Comparison of ENCODE assay signal across 8 cellular contexts in genomic region chr16:11256657-11257130, GRCh38. TPM values are rescaled to one million over a fixed set of nuclear protein-coding genes. Genes with fewer than 3 reads are reported as not detected.
A peak's percentile ranks its signal among the peaks of the same experiment; 100 is the strongest.
DNase-seq lines count a peak whose midpoint lies in the region; ATAC-seq lines count a peak whose summit lies in the region.

No MANE protein-coding gene starts in this region.

- no peaks in the 10 kb centered on the region for H3K9me3 ChIP-seq in SJCRH30 (replicated peaks)

- DNase-seq in H7 (no peak), SJCRH30 (peak in 1 of 2 experiments; percentile 66), cerebellum (ENCODE audit: low spot score) (peak; percentile 17), NCI-H2081 treated with DMSO at 0.1 percent for 48 hours (lab: John Stamatoyannopoulos, UW) (no peak), KG1 (lab: John Stamatoyannopoulos, UW) (no peak)
- DNase-seq in stimulated activated CD4-positive, alpha-beta T cell treated with anti-CD3 and anti-CD28 coated beads, Interleukin-4, amount 100 ng/mL, for 1 hour: peak; percentile 51

- no peaks in the 10 kb centered on the region for H3K27me3 ChIP-seq in H7 (ENCODE audit: control insufficient read depth, insufficient read depth, low read length)
- no peaks in the 10 kb centered on the region for H3K27me3 ChIP-seq in SJCRH30
- no peaks in the 10 kb centered on the region for H3K27me3 ChIP-seq in layer of hippocampus (ENCODE audit: control insufficient read depth, insufficient read depth, low read length)

- H3K36me3 ChIP-seq in H7 (replicated peaks; ENCODE audit: control insufficient read depth, insufficient read depth, low read length) (peaks cover 15% of the 10 kb centered on the region), SJCRH30 (no peaks in the 10 kb centered on the region)

- H3K4me1 ChIP-seq in SJCRH30: peaks cover 20% of the 10 kb centered on the region; the same call in 1 of the 2 replicates

- peak overlapping the region; percentile 84 for H3K27ac ChIP-seq in SJCRH30
- H3K27ac ChIP-seq in layer of hippocampus (ENCODE audit: low read depth, low read length): peak overlapping the region; percentile 90

- no peak for ATAC-seq in HG03159 (IDR thresholded peaks at IDR 0.05; ENCODE audit: unreplicated experiment)

- H3K4me3 ChIP-seq in H7 (ENCODE audit: insufficient read depth, low read depth, low read length): peak overlapping the region; percentile 74
- peak overlapping the region; percentile 87 for H3K4me3 ChIP-seq in SJCRH30

RNA-seq across cellular contexts. Expression of gene SOCS1, which starts 0.7 kb away (rescaled TPM):
- total RNA-seq in H7 (2014; rRNA removed; shearing (Covaris generic)): 16.3 and 16.4 TPM in 2 replicates
- 1.4 and 1.8 TPM in 2 replicates for total RNA-seq in SJCRH30 (2014; rRNA removed; shearing (Covaris generic))
- total RNA-seq in cerebellum: 3.2 TPM

RNA-seq across cellular contexts. Expression of gene TNP2, which starts 12.4 kb away (rescaled TPM):
- total RNA-seq in H7 (2014; rRNA removed; shearing (Covaris generic)): not detected in 2 replicates
- not detected in 2 replicates for total RNA-seq in SJCRH30 (2014; rRNA removed; shearing (Covaris generic))
- total RNA-seq in cerebellum: not detected

RNA-seq across cellular contexts. Expression of gene PRM3, which starts 16.7 kb away (rescaled TPM):
- not detected in 2 replicates for total RNA-seq in H7 (2014; rRNA removed; shearing (Covaris generic))
- total RNA-seq in SJCRH30 (2014; rRNA removed; shearing (Covaris generic)): not detected in 2 replicates
- not detected for total RNA-seq in cerebellum

RNA-seq across cellular contexts. Expression of gene PRM2, which starts 19.6 kb away (rescaled TPM):
- not detected in 2 replicates for total RNA-seq in H7 (2014; rRNA removed; shearing (Covaris generic))
- not detected in 2 replicates for total RNA-seq in SJCRH30 (2014; rRNA removed; shearing (Covaris generic))
- total RNA-seq in cerebellum: not detected

RNA-seq across cellular contexts. Expression of gene PRM1, which starts 24.4 kb away (rescaled TPM):
- total RNA-seq in H7 (2014; rRNA removed; shearing (Covaris generic)): not detected in 2 replicates
- not detected in 2 replicates for total RNA-seq in SJCRH30 (2014; rRNA removed; shearing (Covaris generic))
- total RNA-seq in cerebellum: not detected

Comparison
In these comparisons a context has a peak if more than half of its experiments do, and no peak if none do; other contexts are left out.
1. DNase-seq: peak in cerebellum (single experiment) and stimulated activated CD4-positive, alpha-beta T cell treated with anti-CD3 and anti-CD28 coated beads, Interleukin-4, amount 100 ng/mL, for 1 hour (single experiment); none in H7 (single experiment), NCI-H2081 treated with DMSO at 0.1 percent for 48 hours (single experiment) and KG1 (single experiment).